In genomic region chr2:219467736-219468075, GRCh38 we compare ENCODE assay signal across 14 cellular contexts. TPM values are rescaled to one million over a fixed set of nuclear protein-coding genes. Genes with fewer than 3 reads are reported as not detected.
"Had no signal": no experiment of that assay in that cellular context is flagged by ENCODE, and none has a peak within 500 bp of the region (broad histone marks: within the 10 kb centered on the region; RNA-seq: fewer than 3 reads in every experiment).

No MANE protein-coding gene starts in this region.

- H3K27ac ChIP-seq: body of pancreas, testis had no signal

- H3K9me3 ChIP-seq: body of pancreas, mucosa of descending colon, testis, vagina had no signal

- ATAC-seq: body of pancreas, mucosa of descending colon, natural killer cell had no signal

- DNase-seq: activated B cell treated with CpG ODN at 0.5 μM for 24 hours; activated CD4-positive, alpha-beta T cell treated with anti-CD3 and anti-CD28 coated beads, Interleukin-2, amount 10 ng/mL, durations not matched to agents 7 days and 5 days; amniotic stem cell; body of pancreas; endodermal cell; glutamatergic neuron; natural killer cell; stimulated activated CD4-positive, alpha-beta T cell treated with anti-CD3 and anti-CD28 coated beads, Interleukin-4, amount 100 ng/mL, for 1 hour; testis had no signal

- H3K27me3 ChIP-seq: body of pancreas, testis, vagina had no signal

- H3K4me3 ChIP-seq: body of pancreas, mucosa of descending colon, testis, vagina had no signal

- H3K4me1 ChIP-seq: body of pancreas had no signal

RNA-seq across cellular contexts. Expression of gene ASIC4, which starts 46.6 kb away (rescaled TPM):
- total RNA-seq: activated B cell treated with CpG ODN at 0.5 μM for 24 hours; activated CD4-positive, alpha-beta T cell treated with anti-CD3 and anti-CD28 coated beads, Interleukin-2, amount 10 ng/mL, durations not matched to agents 7 days and 5 days; activated CD8-positive, alpha-beta memory T cell treated with anti-CD3 and anti-CD28 coated beads for 36 hours; body of pancreas; dermis microvascular lymphatic vessel endothelial cell; fibroblast of villous mesenchyme; vagina had no signal

RNA-seq across cellular contexts. Expression of gene DES, which starts 49.5 kb away (rescaled TPM):
- total RNA-seq: activated B cell treated with CpG ODN at 0.5 μM for 24 hours; activated CD4-positive, alpha-beta T cell treated with anti-CD3 and anti-CD28 coated beads, Interleukin-2, amount 10 ng/mL, durations not matched to agents 7 days and 5 days; activated CD8-positive, alpha-beta memory T cell treated with anti-CD3 and anti-CD28 coated beads for 36 hours; dermis microvascular lymphatic vessel endothelial cell; natural killer cell had no signal
